ENCODE assay signal across 15 cellular contexts in genomic region chr5:80147119-80147815, GRCh38.
DNase-seq lines count a peak whose midpoint lies in the region; ATAC-seq, FAIRE-seq and TF ChIP-seq lines count a peak whose summit lies in the region.
"Had no signal": no experiment of that assay in that cellular context is flagged by ENCODE, and none has a peak within 500 bp of the region (broad histone marks: within the 10 kb centered on the region; RNA-seq: fewer than 3 reads in every experiment).

No MANE protein-coding gene starts in this region.

- peaks cover 45% of the 10 kb centered on the region for H3K4me1 Mint-ChIP-seq in activated naive CD8-positive, alpha-beta T cell treated with anti-CD3 and anti-CD28 coated beads, Interleukin-2, amount 50 U/mL, for 24 hours
- H3K4me1 Mint-ChIP-seq in nephron progenitor cell = peaks cover 69% of the 10 kb centered on the region
- H3K4me1 Mint-ChIP-seq: natural killer cell had no signal

- FAIRE-seq in GM12891 (lab: Jason Lieb, UNC) = no peak

- H3K9me3 Mint-ChIP-seq in activated naive CD8-positive, alpha-beta T cell treated with anti-CD3 and anti-CD28 coated beads, Interleukin-2, amount 50 U/mL, for 24 hours = no peaks in the 10 kb centered on the region
- H3K9me3 Mint-ChIP-seq in nephron progenitor cell = no peaks in the 10 kb centered on the region
- H3K9me3 Mint-ChIP-seq: natural killer cell had no signal

- H3K27me3 Mint-ChIP-seq in activated naive CD8-positive, alpha-beta T cell treated with anti-CD3 and anti-CD28 coated beads, Interleukin-2, amount 50 U/mL, for 24 hours = no peaks in the 10 kb centered on the region
- no peaks in the 10 kb centered on the region for H3K27me3 Mint-ChIP-seq in nephron progenitor cell (ENCODE audit: low read depth, poor library complexity)

- ATAC-seq in activated naive CD8-positive, alpha-beta T cell treated with anti-CD3 and anti-CD28 coated beads, Interleukin-2, amount 50 U/mL, for 24 hours = no peak
- no peak for ATAC-seq in HG03460 (IDR thresholded peaks at IDR 0.05; ENCODE audit: unreplicated experiment)
- ATAC-seq: natural killer cell had no signal

- TF ChIP-seq CTCF in nephron progenitor cell (IDR thresholded peaks at IDR 0.05) (no peak), GM13976 (IDR thresholded peaks at IDR 0.05; ENCODE audit: borderline replicate concordance, control extremely low read depth, extremely low read depth, insufficient read depth, missing control alignments) (no peak)

- no peak overlapping the region for H3K4me3 Mint-ChIP-seq in activated naive CD8-positive, alpha-beta T cell treated with anti-CD3 and anti-CD28 coated beads, Interleukin-2, amount 50 U/mL, for 24 hours
- no peak overlapping the region for H3K4me3 Mint-ChIP-seq in nephron progenitor cell
- H3K4me3 Mint-ChIP-seq: natural killer cell had no signal

- DNase-seq in activated CD8-positive, alpha-beta memory T cell treated with anti-CD3 and anti-CD28 coated beads for 24 hours = peak; percentile 50
- DNase-seq in activated CD8-positive, alpha-beta memory T cell treated with anti-CD3 and anti-CD28 coated beads, Interleukin-2, amount 50 U/mL, for 4 hours = no peak
- DNase-seq in NAMALWA (ENCODE audit: low spot score) (peak; percentile 15), nephron progenitor cell (no peak), GM12891 (ENCODE audit: insufficient read length, low spot score) (no peak), GM13976 (ENCODE audit: low spot score) (no peak)
- DNase-seq in activated naive CD8-positive, alpha-beta T cell treated with anti-CD3 and anti-CD28 coated beads, Interleukin-2, amount 50 U/mL, for 24 hours = no peak
- DNase-seq: EL, erythroblast, GM23248, natural killer cell, NCI-H1436 treated with DMSO at 0.1 percent for 48 hours, SHP77 treated with DMSO at 0.1 percent for 48 hours, stomach had no signal

- no peak for TF ChIP-seq POLR2A in GM12891 (IDR thresholded peaks at IDR 0.05; ENCODE audit: low read depth, low read length)

- in situ Hi-C loops in GM13976 (cut with MboI; ENCODE audit: low sequenced_read_pairs, unreplicated experiment) = no loop called here

- H3K27ac Mint-ChIP-seq in activated naive CD8-positive, alpha-beta T cell treated with anti-CD3 and anti-CD28 coated beads, Interleukin-2, amount 50 U/mL, for 24 hours = peak overlapping the region; percentile 13
- peak overlapping the region; percentile 92 for H3K27ac Mint-ChIP-seq in nephron progenitor cell
- H3K27ac Mint-ChIP-seq: natural killer cell had no signal

- H3K36me3 Mint-ChIP-seq in activated naive CD8-positive, alpha-beta T cell treated with anti-CD3 and anti-CD28 coated beads, Interleukin-2, amount 50 U/mL, for 24 hours (ENCODE audit: low read depth) = peaks cover 33% of the 10 kb centered on the region
- peaks cover 76% of the 10 kb centered on the region for H3K36me3 Mint-ChIP-seq in nephron progenitor cell (ENCODE audit: low read depth)
- H3K36me3 Mint-ChIP-seq: natural killer cell had no signal

TF ChIP-seq in GM12891, 5 proteins besides CTCF, POLR2A, EP300 and RAD21:
- no peak for TF ChIP-seq PAX5 (IDR thresholded peaks at IDR 0.05; ENCODE audit: insufficient read depth, low read length, severe bottlenecking)
- TF ChIP-seq TAF1 (IDR thresholded peaks at IDR 0.05; ENCODE audit: low read depth, low read length) = no peak
- TF ChIP-seq POLR2AphosphoS5 (IDR thresholded peaks at IDR 0.05; ENCODE audit: low read depth, low read length) = no peak
- no peak for TF ChIP-seq SPI1 (IDR thresholded peaks at IDR 0.05; ENCODE audit: low read depth, low read length)
- no peak for TF ChIP-seq POU2F2 (IDR thresholded peaks at IDR 0.05; ENCODE audit: low read depth, low read length)

Comparison
In these comparisons a context has a peak if more than half of its experiments do, and no peak if none do; other contexts are left out.
1. DNase-seq: peak in activated CD8-positive, alpha-beta memory T cell treated with anti-CD3 and anti-CD28 coated beads for 24 hours (single experiment) and NAMALWA (single experiment); none in activated CD8-positive, alpha-beta memory T cell treated with anti-CD3 and anti-CD28 coated beads, Interleukin-2, amount 50 U/mL, for 4 hours (single experiment), activated naive CD8-positive, alpha-beta T cell treated with anti-CD3 and anti-CD28 coated beads, Interleukin-2, amount 50 U/mL, for 24 hours (single experiment), nephron progenitor cell (single experiment), GM12891 (single experiment) and GM13976 (single experiment).